ENCODE assay signal across 13 cellular contexts in genomic region chr4:83340692-83341343, GRCh38. TPM values are rescaled to one million over a fixed set of nuclear protein-coding genes. Genes with fewer than 3 reads are reported as not detected.
DNase-seq lines count a peak whose midpoint lies in the region; ATAC-seq lines count a peak whose summit lies in the region.
"Had no signal": no experiment of that assay in that cellular context is flagged by ENCODE, and none has a peak within 500 bp of the region (broad histone marks: within the 10 kb centered on the region; RNA-seq: fewer than 3 reads in every experiment).

No MANE protein-coding gene starts in this region.

- no peak overlapping the region for H3K4me3 ChIP-seq in BLaER1 treated with 17β-estradiol and CSF1 and Interleukin-3, amounts not matched to agents 10 nM and 100 nM

- no peaks in the 10 kb centered on the region for H3K27me3 Mint-ChIP-seq in activated naive CD4-positive, alpha-beta T cell treated with anti-CD3 and anti-CD28 coated beads, Interleukin-2, amount 50 U/mL, for 24 hours

- no peak overlapping the region for H3K27ac ChIP-seq in BLaER1 treated with 17β-estradiol and CSF1 and Interleukin-3, amounts not matched to agents 10 nM and 100 nM
- H3K27ac ChIP-seq: HL-60 had no signal

- DNase-seq in LHCN-M2 (ENCODE audit: low read depth) (peak; percentile 23), mucosa of gallbladder (ENCODE audit: low spot score) (no peak), kidney tubule cell (ENCODE audit: low spot score) (no peak)
- DNase-seq: AML-193, hippocampal formation, NCI-H69 had no signal

- peak overlapping the region in 8 of 11 experiments; percentile 32 to 49 (median 40); a peak in 15 of 22 replicates for H3K4me2 ChIP-seq in BLaER1 treated with 17β-estradiol and CSF1 and Interleukin-3, amounts not matched to agents 10 nM and 100 nM

- H3K4me1 Mint-ChIP-seq in activated naive CD4-positive, alpha-beta T cell treated with anti-CD3 and anti-CD28 coated beads, Interleukin-2, amount 50 U/mL, for 24 hours: peaks cover 23% of the 10 kb centered on the region

- H3K9me3 Mint-ChIP-seq in activated naive CD4-positive, alpha-beta T cell treated with anti-CD3 and anti-CD28 coated beads, Interleukin-2, amount 50 U/mL, for 24 hours: peaks cover 6% of the 10 kb centered on the region

- ATAC-seq in GM19397 (IDR thresholded peaks at IDR 0.05; ENCODE audit: unreplicated experiment) (peak; percentile 64), GM19452 (IDR thresholded peaks at IDR 0.05; ENCODE audit: unreplicated experiment) (no peak), GM21526 (IDR thresholded peaks at IDR 0.05; ENCODE audit: low FRiP score, unreplicated experiment) (no peak)

- H3K36me3 Mint-ChIP-seq in activated naive CD4-positive, alpha-beta T cell treated with anti-CD3 and anti-CD28 coated beads, Interleukin-2, amount 50 U/mL, for 24 hours: no peaks in the 10 kb centered on the region

- H3K9me3 ChIP-seq in BLaER1 treated with 17β-estradiol and CSF1 and Interleukin-3, amounts not matched to agents 10 nM and 100 nM (replicated peaks in 1 of 11): peaks cover 23 to 42% (median 29%) of the 10 kb centered on the region in 11 experiments

- no peak overlapping the region for H3K4me3 Mint-ChIP-seq in activated naive CD4-positive, alpha-beta T cell treated with anti-CD3 and anti-CD28 coated beads, Interleukin-2, amount 50 U/mL, for 24 hours
- H3K4me3 Mint-ChIP-seq: nephron had no signal

- peak overlapping the region; percentile 86 for H3K27ac Mint-ChIP-seq in activated naive CD4-positive, alpha-beta T cell treated with anti-CD3 and anti-CD28 coated beads, Interleukin-2, amount 50 U/mL, for 24 hours
- H3K27ac Mint-ChIP-seq: nephron had no signal

- H3K9ac ChIP-seq in BLaER1 treated with 17β-estradiol and CSF1 and Interleukin-3, amounts not matched to agents 10 nM and 100 nM: no peak overlapping the region

- no peaks in the 10 kb centered on the region for H4K20me1 ChIP-seq in BLaER1 treated with 17β-estradiol and CSF1 and Interleukin-3, amounts not matched to agents 10 nM and 100 nM

- H3K36me3 ChIP-seq in BLaER1 treated with 17β-estradiol and CSF1 and Interleukin-3, amounts not matched to agents 10 nM and 100 nM: 0 out of 22 replicates have a peak, but pooled peaks cover 0 to under 1% (median 0%) of the 10 kb centered on the region in 11 experiments

- peaks cover 12 to 23% (median 16%) of the 10 kb centered on the region in 10 experiments for H3K4me1 ChIP-seq in BLaER1 treated with 17β-estradiol and CSF1 and Interleukin-3, amounts not matched to agents 10 nM and 100 nM

- H3K27me3 ChIP-seq in BLaER1 treated with 17β-estradiol and CSF1 and Interleukin-3, amounts not matched to agents 10 nM and 100 nM: no peaks in the 10 kb centered on the region

RNA-seq across cellular contexts. Expression of gene HPSE, which starts 6.2 kb away (rescaled TPM):
- total RNA-seq in LHCN-M2 (2014; rRNA removed): 2.1 and 2.2 TPM in 2 replicates
- polyA plus RNA-seq in LHCN-M2 (2012): 1.2 TPM
- total RNA-seq in mucosa of gallbladder: 5.9 TPM

RNA-seq across cellular contexts. Expression of gene COQ2, which starts 56.2 kb away (rescaled TPM):
- total RNA-seq in LHCN-M2 (2014; rRNA removed) (25.5 and 29.8 TPM in 2 replicates), mucosa of gallbladder (10.0 TPM)
- 13.7 TPM for polyA plus RNA-seq in LHCN-M2 (2012)
